ENCODE assay signal across 8 cellular contexts in the genomic region with DNA sequence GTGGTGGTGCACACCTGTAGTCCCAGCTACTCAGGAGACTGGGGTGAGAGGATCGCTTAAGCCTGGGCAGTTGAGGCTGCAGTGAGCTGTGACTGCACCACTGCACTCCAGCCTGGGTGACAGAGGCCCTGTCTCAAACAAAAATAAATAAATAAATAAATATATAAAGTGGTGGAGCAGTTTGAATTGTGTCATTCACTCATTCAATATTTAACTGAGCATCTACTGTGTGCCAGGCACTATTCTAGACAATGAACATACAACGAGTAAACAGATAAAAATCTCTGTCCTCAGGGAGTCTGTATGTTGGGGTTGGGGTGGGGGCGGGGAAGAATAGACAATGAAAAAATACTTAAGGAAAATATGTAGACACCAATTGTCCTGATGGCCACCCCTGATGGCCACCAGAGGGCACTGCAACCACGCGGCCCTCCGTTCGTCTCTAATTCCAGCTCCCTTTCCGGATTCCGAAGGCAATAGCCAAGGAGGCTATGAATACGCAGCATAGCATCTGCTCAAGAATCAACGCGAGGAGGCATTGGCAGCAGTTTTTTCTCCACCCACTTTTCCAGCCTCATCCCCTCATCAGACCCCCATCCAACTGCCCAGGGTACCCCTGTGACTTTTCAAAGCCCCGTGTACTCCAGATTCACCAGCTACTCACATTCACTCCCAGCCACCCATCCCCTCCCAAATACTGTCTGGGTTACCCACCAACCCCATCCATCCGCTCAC. TPM values are rescaled to one million over a fixed set of nuclear protein-coding genes. Genes with fewer than 3 reads are reported as not detected.
DNase-seq lines count a peak whose midpoint lies in the region; ATAC-seq and TF ChIP-seq lines count a peak whose summit lies in the region.

No MANE protein-coding gene starts in this region.

- TF ChIP-seq CTCF in glutamatergic neuron (IDR thresholded peaks at IDR 0.05; ENCODE audit: partially characterized antibody, unreplicated experiment), result peak; percentile 88

- intact Hi-C loops in posterior cingulate gyrus (cut with DNase I), result no loop called here

- no peaks in the 10 kb centered on the region for H3K36me3 Mint-ChIP-seq in activated naive CD4-positive, alpha-beta T cell treated with anti-CD3 and anti-CD28 coated beads, Interleukin-2, amount 50 U/mL, for 24 hours
- no peaks in the 10 kb centered on the region for H3K36me3 Mint-ChIP-seq in glutamatergic neuron (ENCODE audit: unreplicated experiment)

- no peaks in the 10 kb centered on the region for H3K9me3 Mint-ChIP-seq in activated naive CD4-positive, alpha-beta T cell treated with anti-CD3 and anti-CD28 coated beads, Interleukin-2, amount 50 U/mL, for 24 hours
- H3K9me3 Mint-ChIP-seq in glutamatergic neuron (ENCODE audit: unreplicated experiment), result peaks cover 1% of the 10 kb centered on the region

- H3K27ac Mint-ChIP-seq in activated naive CD4-positive, alpha-beta T cell treated with anti-CD3 and anti-CD28 coated beads, Interleukin-2, amount 50 U/mL, for 24 hours, result peak overlapping the region; percentile 73
- no peak overlapping the region for H3K27ac Mint-ChIP-seq in glutamatergic neuron (ENCODE audit: unreplicated experiment)

- ATAC-seq in SK-N-SH treated with all-trans-retinoic acid at 6 μM for 48 hours, result peak; percentile 98
- no peak for ATAC-seq in HG02884 (IDR thresholded peaks at IDR 0.05; ENCODE audit: unreplicated experiment)

- H3K27me3 Mint-ChIP-seq in activated naive CD4-positive, alpha-beta T cell treated with anti-CD3 and anti-CD28 coated beads, Interleukin-2, amount 50 U/mL, for 24 hours, result no peaks in the 10 kb centered on the region
- peaks cover 2% of the 10 kb centered on the region for H3K27me3 Mint-ChIP-seq in glutamatergic neuron (ENCODE audit: unreplicated experiment)

- peaks cover 36% of the 10 kb centered on the region for H3K4me1 Mint-ChIP-seq in activated naive CD4-positive, alpha-beta T cell treated with anti-CD3 and anti-CD28 coated beads, Interleukin-2, amount 50 U/mL, for 24 hours
- no peaks in the 10 kb centered on the region for H3K4me1 Mint-ChIP-seq in glutamatergic neuron (ENCODE audit: low read depth, unreplicated experiment)

- DNase-seq in EL, result peak; percentile 86
- DNase-seq in NAMALWA (ENCODE audit: low spot score), result peak; percentile 85
- peak; percentile 82 for DNase-seq in glutamatergic neuron
- peak; percentile 47 to 95 (median 66) for DNase-seq in posterior cingulate gyrus
- peak; percentile 80 for DNase-seq in ureter (ENCODE audit: low spot score)

- peak overlapping the region; percentile 68 for H3K4me3 Mint-ChIP-seq in activated naive CD4-positive, alpha-beta T cell treated with anti-CD3 and anti-CD28 coated beads, Interleukin-2, amount 50 U/mL, for 24 hours
- H3K4me3 Mint-ChIP-seq in glutamatergic neuron (ENCODE audit: unreplicated experiment), result no peak overlapping the region

TF ChIP-seq in SK-N-SH treated with all-trans-retinoic acid at 6 μM for 48 hours, 23 proteins besides CTCF, POLR2A, EP300 and RAD21:
- TF ChIP-seq ZNF70 (CRISPR knock-in tag; IDR thresholded peaks at IDR 0.05), result peak; percentile 100
- no peak for TF ChIP-seq ZNF8 (CRISPR knock-in tag; IDR thresholded peaks at IDR 0.05)

RNA-seq across cellular contexts. Expression of a gene that starts 21.4 kb away (rescaled TPM):
- total RNA-seq in glutamatergic neuron (ENCODE audit: unreplicated experiment) (34.7 TPM), ureter (24.7 TPM)

RNA-seq across cellular contexts. Expression of a gene that starts 37.4 kb away (rescaled TPM):
- total RNA-seq in glutamatergic neuron (ENCODE audit: unreplicated experiment) (0.27 TPM), ureter (4.2 TPM)

RNA-seq across cellular contexts. Expression of a gene that starts 45.4 kb away (rescaled TPM):
- total RNA-seq in glutamatergic neuron (ENCODE audit: unreplicated experiment), result not detected
- total RNA-seq in ureter, result 1.6 TPM
